15 cellular contexts compared by ENCODE assay signal in genomic region chr7:130938661-130939060, GRCh38.
DNase-seq lines count a peak whose midpoint lies in the region; ATAC-seq and TF ChIP-seq lines count a peak whose summit lies in the region.
"Had no signal": no experiment of that assay in that cellular context is flagged by ENCODE, and none has a peak within 500 bp of the region (broad histone marks: within the 10 kb centered on the region; RNA-seq: fewer than 3 reads in every experiment).

No MANE protein-coding gene starts in this region.

- peaks cover 82% of the 10 kb centered on the region for H3K4me1 Mint-ChIP-seq in CD8-positive, alpha-beta T cell (ENCODE audit: low read depth)
- H3K4me1 Mint-ChIP-seq in central memory CD8-positive, alpha-beta T cell: peaks cover 94% of the 10 kb centered on the region

- no peaks in the 10 kb centered on the region for H3K9me2 ChIP-seq in PC-3 (replicated peaks; ENCODE audit: low read length)

- POLR2A ChIA-PET in CD8-positive, alpha-beta T cell (lab: Charles Lee): interaction anchor here (0.7 to 1.5 kb wide), 5 partner anchors 8 to 148 kb away, joined by 3 to 5 read pairs (median 3); no protein-coding TSS in a partner anchor
- POLR2A ChIA-PET in PC-3 (lab: Charles Lee; ENCODE audit: unreplicated experiment): interaction anchor here (0.5 kb wide), 1 partner anchor 58 kb away, joined by 4 read pairs; no protein-coding TSS in a partner anchor

- DNase-seq in CD8-positive, alpha-beta T cell: peak in 1 of 7 experiments; percentile 53
- DNase-seq in PC-3: no peak
- peak in 1 of 2 donors; percentile 60 for DNase-seq in central memory CD8-positive, alpha-beta T cell (ENCODE audit: low spot score in 2 of 2)
- DNase-seq in osteoblast (ENCODE audit: insufficient read length, low spot score, missing footprints): peak; percentile 26
- no peak for DNase-seq in kidney tubule cell (ENCODE audit: low spot score)
- DNase-seq in DMS114 treated with DMSO at 0.1 percent for 48 hours (lab: John Stamatoyannopoulos, UW; ENCODE audit: unreplicated experiment): no peak
- no peak for DNase-seq in left lobe of liver (ENCODE audit: low spot score)
- DNase-seq: DMS53, foreskin fibroblast, left ventricle myocardium superior, NCI-H2029, right cardiac atrium, WERI-Rb-1 had no signal

- ATAC-seq in CD8-positive, alpha-beta T cell: peak; percentile 66
- no peak for ATAC-seq in PC-3
- ATAC-seq in central memory CD8-positive, alpha-beta T cell (replicated peaks; ENCODE audit: extremely low read depth, poor library complexity, severe bottlenecking): peak; percentile 87
- ATAC-seq in HG03439 (IDR thresholded peaks at IDR 0.05; ENCODE audit: unreplicated experiment): no peak
- no peak for ATAC-seq in left lobe of liver
- ATAC-seq: left ventricle myocardium superior, right cardiac atrium had no signal

- peaks cover 64% of the 10 kb centered on the region for H3K36me3 Mint-ChIP-seq in CD8-positive, alpha-beta T cell
- peaks cover 84% of the 10 kb centered on the region for H3K36me3 Mint-ChIP-seq in central memory CD8-positive, alpha-beta T cell (ENCODE audit: insufficient read depth)

- peak overlapping the region; percentile 83 for H3K4me2 ChIP-seq in PC-3 (ENCODE audit: low read length)
- peak overlapping the region; percentile 91 for H3K4me2 ChIP-seq in osteoblast (ENCODE audit: insufficient read depth, low read length)

- no peaks in the 10 kb centered on the region for H3K9me3 Mint-ChIP-seq in CD8-positive, alpha-beta T cell
- no peaks in the 10 kb centered on the region for H3K9me3 Mint-ChIP-seq in central memory CD8-positive, alpha-beta T cell

- no peak overlapping the region for H3K27ac ChIP-seq in CD8-positive, alpha-beta T cell (ENCODE audit: low read depth, low read length)
- H3K27ac ChIP-seq in PC-3 (ENCODE audit: low read length) (no peak overlapping the region), osteoblast (ENCODE audit: low read depth, low read length) (peak overlapping the region; percentile 97)
- H3K27ac ChIP-seq: WERI-Rb-1 had no signal

- intact Hi-C loops in CD8-positive, alpha-beta T cell (cut with DNase I, micrococcal nuclease): no loop called here
- intact Hi-C loops in PC-3 (cut with micrococcal nuclease): loop anchor here (1.0 to 2.0 kb wide), 2 partner anchors 25 to 42 kb away; no protein-coding TSS in a partner anchor

- H3F3A ChIP-seq in PC-3 (ENCODE audit: low read length, unreplicated experiment): no peaks in the 10 kb centered on the region

- H3K9me3 ChIP-seq in CD8-positive, alpha-beta T cell (ENCODE audit: low read length): no peaks in the 10 kb centered on the region
- no peaks in the 10 kb centered on the region for H3K9me3 ChIP-seq in PC-3 (ENCODE audit: low read length)
- H3K9me3 ChIP-seq in osteoblast (ENCODE audit: low read depth, low read length): no peaks in the 10 kb centered on the region
- H3K9me3 ChIP-seq: ascending aorta had no signal

- H2AFZ ChIP-seq in PC-3 (ENCODE audit: low read length) (no peak overlapping the region), osteoblast (ENCODE audit: low read length) (no peak overlapping the region)

- H3K36me3 ChIP-seq in CD8-positive, alpha-beta T cell (ENCODE audit: insufficient read depth, low read length): no peaks in the 10 kb centered on the region
- peaks cover 8% of the 10 kb centered on the region; the same call in 1 of the 2 replicates for H3K36me3 ChIP-seq in PC-3 (ENCODE audit: low read depth, low read length)
- peaks cover 38% of the 10 kb centered on the region for H3K36me3 ChIP-seq in osteoblast (ENCODE audit: insufficient read depth, low read length)
- H3K36me3 ChIP-seq: ascending aorta, WERI-Rb-1 had no signal

- peaks cover 98% of the 10 kb centered on the region for H3K79me2 ChIP-seq in PC-3 (ENCODE audit: low read length)
- H3K79me2 ChIP-seq in osteoblast (ENCODE audit: insufficient read depth, low read length): peaks cover 99% of the 10 kb centered on the region

- CTCF ChIA-PET in CD8-positive, alpha-beta T cell (lab: Charles Lee): interaction anchor here (0.9 to 1.0 kb wide), 2 partner anchors 25 to 40 kb away, joined by 3 read pairs; no protein-coding TSS in a partner anchor
- CTCF ChIA-PET in PC-3 (lab: Charles Lee): interaction anchor here (0.6 to 1.1 kb wide), 3 partner anchors 8 to 137 kb away, joined by 3 to 4 read pairs (median 3); no protein-coding TSS in a partner anchor

- no peaks in the 10 kb centered on the region for H3K27me3 ChIP-seq in CD8-positive, alpha-beta T cell (ENCODE audit: insufficient read depth, low read length)
- H3K27me3 ChIP-seq in PC-3 (ENCODE audit: low read length) (no peaks in the 10 kb centered on the region), osteoblast (ENCODE audit: insufficient read depth, low read length) (no peaks in the 10 kb centered on the region)
- H3K27me3 ChIP-seq: ascending aorta had no signal

- H3K27me3 Mint-ChIP-seq in CD8-positive, alpha-beta T cell (ENCODE audit: low read depth): no peaks in the 10 kb centered on the region
- no peaks in the 10 kb centered on the region for H3K27me3 Mint-ChIP-seq in central memory CD8-positive, alpha-beta T cell

- no peak overlapping the region for H3K4me3 ChIP-seq in CD8-positive, alpha-beta T cell (ENCODE audit: low read depth, low read length)
- H3K4me3 ChIP-seq in PC-3 (ENCODE audit: low read length) (peak overlapping the region; percentile 80), osteoblast (ENCODE audit: insufficient read depth, low read length) (peak overlapping the region; percentile 75)
- H3K4me3 ChIP-seq: ascending aorta had no signal

- no peak for TF ChIP-seq CTCF in CD8-positive, alpha-beta T cell (IDR thresholded peaks at IDR 0.05)
- TF ChIP-seq CTCF in PC-3 (conservative IDR thresholded peaks at IDR 0.05; ENCODE audit: low read depth, low read length) (no peak), osteoblast (IDR thresholded peaks at IDR 0.05; ENCODE audit: extremely low read depth, low read depth, low read length) (no peak)

- no peak overlapping the region for H3K4me3 Mint-ChIP-seq in CD8-positive, alpha-beta T cell
- peak overlapping the region; percentile 91 for H3K4me3 Mint-ChIP-seq in central memory CD8-positive, alpha-beta T cell

- BruUV-seq in PC-3 (replicated peaks; lab: Mats Ljungman, UMichigan): no TSS peak

- H3K4me1 ChIP-seq in CD8-positive, alpha-beta T cell (ENCODE audit: insufficient read depth, low read length): peaks cover 50% of the 10 kb centered on the region
- H3K4me1 ChIP-seq in PC-3 (ENCODE audit: insufficient read depth, low read length) (peaks cover 37% of the 10 kb centered on the region), osteoblast (ENCODE audit: insufficient read depth, low read length) (peaks cover 59% of the 10 kb centered on the region)

- peak overlapping the region; percentile 86; the same call in 1 of the 2 replicates for H3K9ac ChIP-seq in PC-3 (ENCODE audit: low read length)

- peak overlapping the region; percentile 80 for H3K27ac Mint-ChIP-seq in CD8-positive, alpha-beta T cell
- peak overlapping the region; percentile 98 for H3K27ac Mint-ChIP-seq in central memory CD8-positive, alpha-beta T cell (ENCODE audit: low read depth)

- 0 out of 2 replicates have a peak, but pooled peaks cover 8% of the 10 kb centered on the region for H4K20me1 ChIP-seq in PC-3 (ENCODE audit: low read length)
- H4K20me1 ChIP-seq in osteoblast (ENCODE audit: insufficient read depth, low read length): peaks cover 24% of the 10 kb centered on the region

Comparison
In these comparisons a context has a peak if more than half of its experiments do, and no peak if none do; other contexts are left out.
1. ATAC-seq: peak in CD8-positive, alpha-beta T cell (single experiment) and central memory CD8-positive, alpha-beta T cell (single experiment); none in PC-3 (single experiment), HG03439 (single experiment) and left lobe of liver (single experiment).